Comparison of ENCODE assay signal across 1 cellular context in genomic region chr15:52170199-52170598, GRCh38. TPM values are rescaled to one million over a fixed set of nuclear protein-coding genes. Genes with fewer than 3 reads are reported as not detected.
"Had no signal": no experiment of that assay in that cellular context is flagged by ENCODE, and none has a peak within 500 bp of the region (broad histone marks: within the 10 kb centered on the region; RNA-seq: fewer than 3 reads in every experiment).

No MANE protein-coding gene starts in this region.

RNA-seq across cellular contexts. Expression of gene BCL2L10, which starts 57.6 kb away (rescaled TPM):
- total RNA-seq: G401 had no signal
